ENCODE assay signal across 1 cellular context in the genomic region with DNA sequence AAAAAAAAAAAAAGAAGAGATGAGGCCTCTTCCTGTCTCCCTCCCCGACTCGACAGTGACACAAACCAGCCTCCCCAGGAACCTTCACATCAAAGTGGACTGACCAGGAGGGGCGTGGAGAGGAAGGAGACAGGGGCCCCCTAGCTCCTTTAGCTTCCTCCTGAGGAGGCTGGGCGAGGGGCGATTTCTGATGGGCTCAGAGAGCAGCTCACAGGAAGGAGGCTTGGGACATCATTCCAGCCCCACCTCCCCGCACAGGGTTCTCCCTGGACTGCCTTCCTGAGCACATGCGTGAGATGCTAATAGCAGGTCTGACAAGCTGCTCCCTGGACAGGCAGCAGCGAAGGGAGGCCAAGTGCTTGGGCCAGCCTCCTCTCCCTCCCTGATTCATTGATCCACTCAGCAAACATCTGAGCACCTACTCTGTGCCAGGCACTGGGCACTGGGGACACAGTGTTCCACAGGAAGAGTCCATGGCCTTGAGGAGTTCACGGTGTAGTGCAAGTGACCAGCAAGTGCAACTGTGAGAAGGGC.
TF ChIP-seq lines count a peak whose summit lies in the region.

No MANE protein-coding gene starts in this region.

TF ChIP-seq in HepG2, 621 proteins besides CTCF, POLR2A, EP300 and RAD21 (continues in another document):
- TF ChIP-seq, protein P1, sequence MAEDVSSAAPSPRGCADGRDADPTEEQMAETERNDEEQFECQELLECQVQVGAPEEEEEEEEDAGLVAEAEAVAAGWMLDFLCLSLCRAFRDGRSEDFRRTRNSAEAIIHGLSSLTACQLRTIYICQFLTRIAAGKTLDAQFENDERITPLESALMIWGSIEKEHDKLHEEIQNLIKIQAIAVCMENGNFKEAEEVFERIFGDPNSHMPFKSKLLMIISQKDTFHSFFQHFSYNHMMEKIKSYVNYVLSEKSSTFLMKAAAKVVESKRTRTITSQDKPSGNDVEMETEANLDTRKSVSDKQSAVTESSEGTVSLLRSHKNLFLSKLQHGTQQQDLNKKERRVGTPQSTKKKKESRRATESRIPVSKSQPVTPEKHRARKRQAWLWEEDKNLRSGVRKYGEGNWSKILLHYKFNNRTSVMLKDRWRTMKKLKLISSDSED (CRISPR knock-in tag; IDR thresholded peaks at IDR 0.05): no peak
- no peak for TF ChIP-seq SRSF1 (optimal IDR thresholded peaks at IDR 0.05; ENCODE audit: low read depth, low read length)
- TF ChIP-seq, protein P2, sequence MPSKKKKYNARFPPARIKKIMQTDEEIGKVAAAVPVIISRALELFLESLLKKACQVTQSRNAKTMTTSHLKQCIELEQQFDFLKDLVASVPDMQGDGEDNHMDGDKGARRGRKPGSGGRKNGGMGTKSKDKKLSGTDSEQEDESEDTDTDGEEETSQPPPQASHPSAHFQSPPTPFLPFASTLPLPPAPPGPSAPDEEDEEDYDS (CRISPR knock-in tag; IDR thresholded peaks at IDR 0.05): no peak
- TF ChIP-seq NFE2L2 (IDR thresholded peaks at IDR 0.05; ENCODE audit: low read length): no peak
- no peak for TF ChIP-seq FOSL2 (CRISPR knock-in tag; IDR thresholded peaks at IDR 0.05)
- TF ChIP-seq, protein P3, sequence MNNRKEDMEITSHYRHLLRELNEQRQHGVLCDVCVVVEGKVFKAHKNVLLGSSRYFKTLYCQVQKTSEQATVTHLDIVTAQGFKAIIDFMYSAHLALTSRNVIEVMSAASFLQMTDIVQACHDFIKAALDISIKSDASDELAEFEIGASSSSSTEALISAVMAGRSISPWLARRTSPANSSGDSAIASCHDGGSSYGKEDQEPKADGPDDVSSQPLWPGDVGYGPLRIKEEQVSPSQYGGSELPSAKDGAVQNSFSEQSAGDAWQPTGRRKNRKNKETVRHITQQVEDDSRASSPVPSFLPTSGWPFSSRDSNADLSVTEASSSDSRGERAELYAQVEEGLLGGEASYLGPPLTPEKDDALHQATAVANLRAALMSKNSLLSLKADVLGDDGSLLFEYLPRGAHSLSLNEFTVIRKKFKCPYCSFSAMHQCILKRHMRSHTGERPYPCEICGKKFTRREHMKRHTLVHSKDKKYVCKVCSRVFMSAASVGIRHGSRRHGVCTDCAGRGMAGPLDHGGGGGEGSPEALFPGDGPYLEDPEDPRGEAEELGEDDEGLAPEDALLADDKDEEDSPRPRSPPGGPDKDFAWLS (CRISPR knock-in tag; IDR thresholded peaks at IDR 0.05; ENCODE audit: borderline replicate concordance): no peak
- peak; percentile 79 for TF ChIP-seq ZKSCAN1 (IDR thresholded peaks at IDR 0.05; ENCODE audit: low read length)
- no peak for TF ChIP-seq ONECUT2 (CRISPR knock-in tag; IDR thresholded peaks at IDR 0.05)
- TF ChIP-seq NCOA5 (CRISPR knock-in tag; IDR thresholded peaks at IDR 0.05): no peak
- TF ChIP-seq SATB2 (CRISPR knock-in tag; IDR thresholded peaks at IDR 0.05): no peak
- peak; percentile 38; the same call in 1 of the 2 replicates for TF ChIP-seq GATAD2A (CRISPR knock-in tag; IDR thresholded peaks at IDR 0.05)
- TF ChIP-seq HHEX (CRISPR knock-in tag; IDR thresholded peaks at IDR 0.05): no peak
- no peak for TF ChIP-seq RBFOX2 (IDR thresholded peaks at IDR 0.05; ENCODE audit: low read depth, low read length)
- TF ChIP-seq, protein P4, sequence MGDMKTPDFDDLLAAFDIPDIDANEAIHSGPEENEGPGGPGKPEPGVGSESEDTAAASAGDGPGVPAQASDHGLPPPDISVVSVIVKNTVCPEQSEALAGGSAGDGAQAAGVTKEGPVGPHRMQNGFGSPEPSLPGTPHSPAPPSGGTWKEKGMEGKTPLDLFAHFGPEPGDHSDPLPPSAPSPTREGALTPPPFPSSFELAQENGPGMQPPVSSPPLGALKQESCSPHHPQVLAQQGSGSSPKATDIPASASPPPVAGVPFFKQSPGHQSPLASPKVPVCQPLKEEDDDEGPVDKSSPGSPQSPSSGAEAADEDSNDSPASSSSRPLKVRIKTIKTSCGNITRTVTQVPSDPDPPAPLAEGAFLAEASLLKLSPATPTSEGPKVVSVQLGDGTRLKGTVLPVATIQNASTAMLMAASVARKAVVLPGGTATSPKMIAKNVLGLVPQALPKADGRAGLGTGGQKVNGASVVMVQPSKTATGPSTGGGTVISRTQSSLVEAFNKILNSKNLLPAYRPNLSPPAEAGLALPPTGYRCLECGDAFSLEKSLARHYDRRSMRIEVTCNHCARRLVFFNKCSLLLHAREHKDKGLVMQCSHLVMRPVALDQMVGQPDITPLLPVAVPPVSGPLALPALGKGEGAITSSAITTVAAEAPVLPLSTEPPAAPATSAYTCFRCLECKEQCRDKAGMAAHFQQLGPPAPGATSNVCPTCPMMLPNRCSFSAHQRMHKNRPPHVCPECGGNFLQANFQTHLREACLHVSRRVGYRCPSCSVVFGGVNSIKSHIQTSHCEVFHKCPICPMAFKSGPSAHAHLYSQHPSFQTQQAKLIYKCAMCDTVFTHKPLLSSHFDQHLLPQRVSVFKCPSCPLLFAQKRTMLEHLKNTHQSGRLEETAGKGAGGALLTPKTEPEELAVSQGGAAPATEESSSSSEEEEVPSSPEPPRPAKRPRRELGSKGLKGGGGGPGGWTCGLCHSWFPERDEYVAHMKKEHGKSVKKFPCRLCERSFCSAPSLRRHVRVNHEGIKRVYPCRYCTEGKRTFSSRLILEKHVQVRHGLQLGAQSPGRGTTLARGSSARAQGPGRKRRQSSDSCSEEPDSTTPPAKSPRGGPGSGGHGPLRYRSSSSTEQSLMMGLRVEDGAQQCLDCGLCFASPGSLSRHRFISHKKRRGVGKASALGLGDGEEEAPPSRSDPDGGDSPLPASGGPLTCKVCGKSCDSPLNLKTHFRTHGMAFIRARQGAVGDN (CRISPR knock-in tag; IDR thresholded peaks at IDR 0.05): peak; percentile 46
- no peak for TF ChIP-seq ZNF333 (CRISPR knock-in tag; IDR thresholded peaks at IDR 0.05; ENCODE audit: borderline replicate concordance)
- TF ChIP-seq, protein P5, sequence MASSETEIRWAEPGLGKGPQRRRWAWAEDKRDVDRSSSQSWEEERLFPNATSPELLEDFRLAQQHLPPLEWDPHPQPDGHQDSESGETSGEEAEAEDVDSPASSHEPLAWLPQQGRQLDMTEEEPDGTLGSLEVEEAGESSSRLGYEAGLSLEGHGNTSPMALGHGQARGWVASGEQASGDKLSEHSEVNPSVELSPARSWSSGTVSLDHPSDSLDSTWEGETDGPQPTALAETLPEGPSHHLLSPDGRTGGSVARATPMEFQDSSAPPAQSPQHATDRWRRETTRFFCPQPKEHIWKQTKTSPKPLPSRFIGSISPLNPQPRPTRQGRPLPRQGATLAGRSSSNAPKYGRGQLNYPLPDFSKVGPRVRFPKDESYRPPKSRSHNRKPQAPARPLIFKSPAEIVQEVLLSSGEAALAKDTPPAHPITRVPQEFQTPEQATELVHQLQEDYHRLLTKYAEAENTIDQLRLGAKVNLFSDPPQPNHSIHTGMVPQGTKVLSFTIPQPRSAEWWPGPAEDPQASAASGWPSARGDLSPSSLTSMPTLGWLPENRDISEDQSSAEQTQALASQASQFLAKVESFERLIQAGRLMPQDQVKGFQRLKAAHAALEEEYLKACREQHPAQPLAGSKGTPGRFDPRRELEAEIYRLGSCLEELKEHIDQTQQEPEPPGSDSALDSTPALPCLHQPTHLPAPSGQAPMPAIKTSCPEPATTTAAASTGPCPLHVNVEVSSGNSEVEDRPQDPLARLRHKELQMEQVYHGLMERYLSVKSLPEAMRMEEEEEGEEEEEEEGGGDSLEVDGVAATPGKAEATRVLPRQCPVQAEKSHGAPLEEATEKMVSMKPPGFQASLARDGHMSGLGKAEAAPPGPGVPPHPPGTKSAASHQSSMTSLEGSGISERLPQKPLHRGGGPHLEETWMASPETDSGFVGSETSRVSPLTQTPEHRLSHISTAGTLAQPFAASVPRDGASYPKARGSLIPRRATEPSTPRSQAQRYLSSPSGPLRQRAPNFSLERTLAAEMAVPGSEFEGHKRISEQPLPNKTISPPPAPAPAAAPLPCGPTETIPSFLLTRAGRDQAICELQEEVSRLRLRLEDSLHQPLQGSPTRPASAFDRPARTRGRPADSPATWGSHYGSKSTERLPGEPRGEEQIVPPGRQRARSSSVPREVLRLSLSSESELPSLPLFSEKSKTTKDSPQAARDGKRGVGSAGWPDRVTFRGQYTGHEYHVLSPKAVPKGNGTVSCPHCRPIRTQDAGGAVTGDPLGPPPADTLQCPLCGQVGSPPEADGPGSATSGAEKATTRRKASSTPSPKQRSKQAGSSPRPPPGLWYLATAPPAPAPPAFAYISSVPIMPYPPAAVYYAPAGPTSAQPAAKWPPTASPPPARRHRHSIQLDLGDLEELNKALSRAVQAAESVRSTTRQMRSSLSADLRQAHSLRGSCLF (CRISPR knock-in tag; IDR thresholded peaks at IDR 0.05; ENCODE audit: borderline replicate concordance): no peak
- no peak for TF ChIP-seq AHR (CRISPR knock-in tag; IDR thresholded peaks at IDR 0.05)
- TF ChIP-seq ZNF512 (CRISPR knock-in tag; IDR thresholded peaks at IDR 0.05): no peak
- TF ChIP-seq ZNF768 (CRISPR knock-in tag; IDR thresholded peaks at IDR 0.05): no peak
- peak; percentile 25; the same call in 1 of the 2 replicates for TF ChIP-seq ZNF362 (CRISPR knock-in tag; IDR thresholded peaks at IDR 0.05; ENCODE audit: borderline replicate concordance)
- TF ChIP-seq, protein P6, sequence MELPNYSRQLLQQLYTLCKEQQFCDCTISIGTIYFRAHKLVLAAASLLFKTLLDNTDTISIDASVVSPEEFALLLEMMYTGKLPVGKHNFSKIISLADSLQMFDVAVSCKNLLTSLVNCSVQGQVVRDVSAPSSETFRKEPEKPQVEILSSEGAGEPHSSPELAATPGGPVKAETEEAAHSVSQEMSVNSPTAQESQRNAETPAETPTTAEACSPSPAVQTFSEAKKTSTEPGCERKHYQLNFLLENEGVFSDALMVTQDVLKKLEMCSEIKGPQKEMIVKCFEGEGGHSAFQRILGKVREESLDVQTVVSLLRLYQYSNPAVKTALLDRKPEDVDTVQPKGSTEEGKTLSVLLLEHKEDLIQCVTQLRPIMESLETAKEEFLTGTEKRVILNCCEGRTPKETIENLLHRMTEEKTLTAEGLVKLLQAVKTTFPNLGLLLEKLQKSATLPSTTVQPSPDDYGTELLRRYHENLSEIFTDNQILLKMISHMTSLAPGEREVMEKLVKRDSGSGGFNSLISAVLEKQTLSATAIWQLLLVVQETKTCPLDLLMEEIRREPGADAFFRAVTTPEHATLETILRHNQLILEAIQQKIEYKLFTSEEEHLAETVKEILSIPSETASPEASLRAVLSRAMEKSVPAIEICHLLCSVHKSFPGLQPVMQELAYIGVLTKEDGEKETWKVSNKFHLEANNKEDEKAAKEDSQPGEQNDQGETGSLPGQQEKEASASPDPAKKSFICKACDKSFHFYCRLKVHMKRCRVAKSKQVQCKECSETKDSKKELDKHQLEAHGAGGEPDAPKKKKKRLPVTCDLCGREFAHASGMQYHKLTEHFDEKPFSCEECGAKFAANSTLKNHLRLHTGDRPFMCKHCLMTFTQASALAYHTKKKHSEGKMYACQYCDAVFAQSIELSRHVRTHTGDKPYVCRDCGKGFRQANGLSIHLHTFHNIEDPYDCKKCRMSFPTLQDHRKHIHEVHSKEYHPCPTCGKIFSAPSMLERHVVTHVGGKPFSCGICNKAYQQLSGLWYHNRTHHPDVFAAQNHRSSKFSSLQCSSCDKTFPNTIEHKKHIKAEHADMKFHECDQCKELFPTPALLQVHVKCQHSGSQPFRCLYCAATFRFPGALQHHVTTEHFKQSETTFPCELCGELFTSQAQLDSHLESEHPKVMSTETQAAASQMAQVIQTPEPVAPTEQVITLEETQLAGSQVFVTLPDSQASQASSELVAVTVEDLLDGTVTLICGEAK (IDR thresholded peaks at IDR 0.05): no peak
- TF ChIP-seq, protein P6 (CRISPR knock-in tag; IDR thresholded peaks at IDR 0.05): no peak
- TF ChIP-seq, protein P7, sequence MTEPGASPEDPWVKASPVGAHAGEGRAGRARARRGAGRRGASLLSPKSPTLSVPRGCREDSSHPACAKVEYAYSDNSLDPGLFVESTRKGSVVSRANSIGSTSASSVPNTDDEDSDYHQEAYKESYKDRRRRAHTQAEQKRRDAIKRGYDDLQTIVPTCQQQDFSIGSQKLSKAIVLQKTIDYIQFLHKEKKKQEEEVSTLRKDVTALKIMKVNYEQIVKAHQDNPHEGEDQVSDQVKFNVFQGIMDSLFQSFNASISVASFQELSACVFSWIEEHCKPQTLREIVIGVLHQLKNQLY (CRISPR knock-in tag; IDR thresholded peaks at IDR 0.05): no peak
